ENCODE assay signal across 8 cellular contexts in the genomic region with DNA sequence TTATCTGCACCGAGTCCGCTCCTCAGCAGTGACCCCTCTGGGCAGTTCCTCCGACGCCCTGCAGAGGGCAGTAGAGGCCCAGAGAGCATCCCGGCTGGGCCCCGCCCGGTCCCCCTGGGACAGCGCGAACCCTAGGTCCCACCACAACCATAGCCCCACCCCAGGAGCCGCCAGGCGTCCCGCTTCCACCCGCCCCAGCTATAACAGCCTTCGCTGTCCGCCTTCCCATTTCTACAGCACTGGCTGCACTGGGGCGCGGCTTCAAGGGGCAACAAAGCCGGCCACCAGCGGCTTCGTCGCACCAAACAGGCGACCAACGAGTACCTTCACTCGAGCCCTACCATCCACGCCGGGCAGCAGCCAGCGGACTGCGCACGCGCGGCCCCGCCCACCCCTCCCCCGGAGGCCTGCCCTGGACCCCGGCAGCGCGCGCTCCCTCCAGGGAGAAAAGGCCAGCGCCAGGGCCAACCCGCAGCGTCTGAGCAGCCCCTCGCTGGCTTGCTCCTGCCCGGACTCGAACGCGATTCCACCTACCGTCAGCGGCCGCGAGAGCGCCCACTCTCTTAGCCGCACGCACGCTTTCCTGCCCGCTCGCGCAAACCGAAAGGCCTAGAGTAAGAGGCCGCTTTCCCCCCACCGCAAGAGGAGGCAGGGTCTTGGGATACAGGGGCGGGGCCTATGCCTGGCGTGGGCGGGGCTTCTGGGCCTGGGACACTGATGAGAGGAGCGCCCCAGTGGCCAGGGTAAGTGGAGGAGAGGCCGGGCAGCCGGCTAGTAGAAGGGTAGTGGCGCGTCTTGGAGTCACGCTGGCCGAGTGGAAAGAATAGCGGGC. TPM values are rescaled to one million over a fixed set of nuclear protein-coding genes. Genes with fewer than 3 reads are reported as not detected.
DNase-seq lines count a peak whose midpoint lies in the region; ATAC-seq and TF ChIP-seq lines count a peak whose summit lies in the region.

A gene with protein sequence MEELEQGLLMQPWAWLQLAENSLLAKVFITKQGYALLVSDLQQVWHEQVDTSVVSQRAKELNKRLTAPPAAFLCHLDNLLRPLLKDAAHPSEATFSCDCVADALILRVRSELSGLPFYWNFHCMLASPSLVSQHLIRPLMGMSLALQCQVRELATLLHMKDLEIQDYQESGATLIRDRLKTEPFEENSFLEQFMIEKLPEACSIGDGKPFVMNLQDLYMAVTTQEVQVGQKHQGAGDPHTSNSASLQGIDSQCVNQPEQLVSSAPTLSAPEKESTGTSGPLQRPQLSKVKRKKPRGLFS (minus strand): TSS at position 630 of the 832 bp plus-strand sequence. CDS start 2,453 bp downstream, outside the sequence.

- under 1% methylated on average over 70 of the region's 70 CpGs for whole genome bisulfite sequencing in HUES64

- DNase-seq in DMS 273 (lab: John Stamatoyannopoulos, UW; ENCODE audit: unreplicated experiment), result peak; percentile 96
- peak; percentile 88 for DNase-seq in activated T-cell treated with anti-CD3 and anti-CD28 coated beads for 1 hour (ENCODE audit: low read depth)
- peak; percentile 90 for DNase-seq in epithelial cell of esophagus (ENCODE audit: low read depth)
- DNase-seq in stimulated activated CD8-positive, alpha-beta memory T cell treated with anti-CD3 and anti-CD28 coated beads, Interleukin-4, amount 100 ng/mL, for 48 hours, result peak; percentile 99

- no peaks in the 10 kb centered on the region for H3K9me3 ChIP-seq in HUES64 (ENCODE audit: insufficient read depth, low read depth, low read length)
- no peaks in the 10 kb centered on the region for H3K9me3 ChIP-seq in OCI-LY3 (ENCODE audit: insufficient read depth, low read length)
- no peaks in the 10 kb centered on the region for H3K9me3 ChIP-seq in mucosa of rectum (ENCODE audit: control insufficient read depth in 2 of 2, low read length in 2 of 2)

- H2AFZ ChIP-seq in OCI-LY3 (ENCODE audit: low read depth, low read length), result peak within 1 kb of the TSS; percentile 88; the same call in 1 of the 2 replicates

- H3K4me3 ChIP-seq in HUES64 (ENCODE audit: low read length) (peak within 1 kb of the TSS; percentile 97), OCI-LY3 (ENCODE audit: low read length) (peak within 1 kb of the TSS; percentile 84), epithelial cell of esophagus (ENCODE audit: low read length) (peak within 1 kb of the TSS; percentile 65), mucosa of rectum (ENCODE audit: low read length in 2 of 2) (peak within 1 kb of the TSS; percentile 83 to 86)

- H3K36me3 ChIP-seq in HUES64 (ENCODE audit: insufficient read depth, low read length), result peaks cover 11% of the 10 kb centered on the region
- no peaks in the 10 kb centered on the region for H3K36me3 ChIP-seq in OCI-LY3 (replicated peaks; ENCODE audit: low read depth, low read length)
- peaks cover 9 to 12% of the 10 kb centered on the region in 2 donors for H3K36me3 ChIP-seq in mucosa of rectum (ENCODE audit: control insufficient read depth in 2 of 2, insufficient read depth in 2 of 2, low read length in 2 of 2)

- H3K27me3 ChIP-seq in HUES64 (ENCODE audit: insufficient read depth, low read length) (peaks cover 14% of the 10 kb centered on the region; the same call in 1 of the 2 replicates), OCI-LY3 (ENCODE audit: low read depth, low read length) (no peaks in the 10 kb centered on the region), mucosa of rectum (ENCODE audit: control insufficient read depth in 2 of 2, insufficient read depth in 2 of 2, low read length in 2 of 2) (no peaks in the 10 kb centered on the region)

- peak within 1 kb of the TSS; percentile 87 for H3K4me2 ChIP-seq in OCI-LY3 (ENCODE audit: low read length)

- peak; percentile 84 for ATAC-seq in GM21423 (IDR thresholded peaks at IDR 0.05; ENCODE audit: unreplicated experiment)

- H3K27ac ChIP-seq in HUES64 (ENCODE audit: low read depth, low read length) (peak within 1 kb of the TSS; percentile 90), OCI-LY3 (ENCODE audit: low read length) (peak within 1 kb of the TSS; percentile 73), mucosa of rectum (ENCODE audit: low read depth in 2 of 2, low read length in 2 of 2) (peak within 1 kb of the TSS; percentile 92 to 94)

- peak within 1 kb of the TSS; percentile 93 for H3K9ac ChIP-seq in HUES64 (ENCODE audit: low read depth, low read length)
- H3K9ac ChIP-seq in OCI-LY3 (ENCODE audit: low read length), result peak within 1 kb of the TSS; percentile 73
- H3K9ac ChIP-seq in mucosa of rectum (ENCODE audit: low read depth in 1 of 2, low read length in 2 of 2), result peak within 1 kb of the TSS; percentile 79 to 89

- no peaks in the 10 kb centered on the region for H4K20me1 ChIP-seq in OCI-LY3 (ENCODE audit: insufficient read depth, low read length)

- H3K4me1 ChIP-seq in HUES64 (ENCODE audit: insufficient read depth, low read length), result peaks cover 8% of the 10 kb centered on the region
- H3K4me1 ChIP-seq in OCI-LY3 (ENCODE audit: low read length), result peaks cover 4% of the 10 kb centered on the region; the same call in 1 of the 2 replicates
- H3K4me1 ChIP-seq in mucosa of rectum (ENCODE audit: control insufficient read depth in 2 of 2, insufficient read depth in 2 of 2, low read length in 2 of 2), result peaks cover 8 to 10% of the 10 kb centered on the region in 2 donors

- no peaks in the 10 kb centered on the region for H3K79me2 ChIP-seq in OCI-LY3 (ENCODE audit: low read length)

- TF ChIP-seq CTCF in OCI-LY3 (IDR thresholded peaks at IDR 0.05; ENCODE audit: low read depth, low read length) (peak; percentile 76), epithelial cell of esophagus (IDR thresholded peaks at IDR 0.05; ENCODE audit: insufficient read depth, low read depth, low read length, missing control alignments) (peak; percentile 95)

RNA-seq across cellular contexts. Expression of the gene that starts here (rescaled TPM):
- 22.7 TPM for polyA plus RNA-seq in HUES64 (2013, experiment 1 of 2)
- 20.2 TPM for polyA plus RNA-seq in HUES64 (2013, experiment 2 of 2)

Comparison
In these comparisons a context has a peak if more than half of its experiments do, and no peak if none do; other contexts are left out.
1. Peak in every context shown above with its lines: DNase-seq, ATAC-seq, H3K4me3 ChIP-seq and H3K27ac ChIP-seq.